Comparison of ENCODE assay signal across 8 cellular contexts in genomic region chr9:893843-894420, GRCh38. TPM values are rescaled to one million over a fixed set of nuclear protein-coding genes. Genes with fewer than 3 reads are reported as not detected.
DNase-seq lines count a peak whose midpoint lies in the region; ATAC-seq and TF ChIP-seq lines count a peak whose summit lies in the region.

No MANE protein-coding gene starts in this region.

- intact Hi-C loops in tibial artery (cut with DNase I; ENCODE audit: low total_unique reads), result loop anchor here (10.0 kb wide), 1 partner anchor 111 kb away; no protein-coding TSS in a partner anchor

- no peak overlapping the region for H3K4me3 Mint-ChIP-seq in neural progenitor cell

- TF ChIP-seq CTCF in fibroblast of lung (conservative IDR thresholded peaks at IDR 0.05 in 1 of 2, IDR thresholded peaks at IDR 0.05 in 1 of 2; ENCODE audit: low read depth in 1 of 2, low read length in 2 of 2), result peak; percentile 63 to 72
- TF ChIP-seq CTCF in neural progenitor cell (IDR thresholded peaks at IDR 0.05), result peak; percentile 93
- peak; percentile 55 to 59 for TF ChIP-seq CTCF in tibial artery (IDR thresholded peaks at IDR 0.05)

- DNase-seq in DMS114 treated with DMSO at 0.1 percent for 48 hours (lab: John Stamatoyannopoulos, UW; ENCODE audit: unreplicated experiment) (peak; percentile 67), NOMO-1 treated with DMSO at 0.1 percent for 48 hours (lab: John Stamatoyannopoulos, UW; ENCODE audit: unreplicated experiment) (peak; percentile 74), fibroblast of lung (ENCODE audit: low read depth in 2 of 2) (peak; percentile 30 to 52), neural progenitor cell (ENCODE audit: low spot score) (peak; percentile 76), tibial artery (peak in 1 of 2 donors; percentile 29)
- DNase-seq in activated CD8-positive, alpha-beta memory T cell treated with anti-CD3 and anti-CD28 coated beads, Interleukin-2, amount 50 U/mL, for 4 hours, result peak; percentile 18

- peak; percentile 100 for ATAC-seq in GM21360 (IDR thresholded peaks at IDR 0.05; ENCODE audit: unreplicated experiment)
- ATAC-seq in HG03565 (IDR thresholded peaks at IDR 0.05; ENCODE audit: unreplicated experiment), result peak; percentile 97

- H3K36me3 Mint-ChIP-seq in neural progenitor cell, result no peaks in the 10 kb centered on the region

- H3K27me3 Mint-ChIP-seq in neural progenitor cell (ENCODE audit: insufficient read depth, low read depth), result peaks cover 7% of the 10 kb centered on the region

- H3K9ac ChIP-seq in fibroblast of lung (ENCODE audit: insufficient read depth, low read length) (no peak overlapping the region), neural progenitor cell (no peak overlapping the region)

- H3K79me2 ChIP-seq in fibroblast of lung (ENCODE audit: control insufficient read depth, insufficient read depth, low read length) (no peaks in the 10 kb centered on the region), neural progenitor cell (ENCODE audit: low read depth) (no peaks in the 10 kb centered on the region)

- peaks cover 6% of the 10 kb centered on the region for H3K4me1 Mint-ChIP-seq in neural progenitor cell

- H3K27me3 ChIP-seq in fibroblast of lung (ENCODE audit: control insufficient read depth, insufficient read depth, low read length), result no peaks in the 10 kb centered on the region
- H3K27me3 ChIP-seq in neural progenitor cell, result peaks cover 9% of the 10 kb centered on the region
- peaks cover 0 to 12% of the 10 kb centered on the region in 2 donors for H3K27me3 ChIP-seq in tibial artery

- H3K4me3 ChIP-seq in fibroblast of lung (replicated peaks in 1 of 4; ENCODE audit: control extremely low read depth in 1 of 4, insufficient read depth in 1 of 4, low read depth in 3 of 4, low read length in 4 of 4) (no peak overlapping the region), neural progenitor cell (no peak overlapping the region), tibial artery (no peak overlapping the region)

- peaks cover 2% of the 10 kb centered on the region for H3K9me3 Mint-ChIP-seq in neural progenitor cell

- peaks cover 8% of the 10 kb centered on the region for H3F3A ChIP-seq in neural progenitor cell (ENCODE audit: low read depth)

- H3K36me3 ChIP-seq in fibroblast of lung (ENCODE audit: control insufficient read depth, insufficient read depth, low read length) (no peaks in the 10 kb centered on the region), neural progenitor cell (no peaks in the 10 kb centered on the region), tibial artery (no peaks in the 10 kb centered on the region)

- no peak overlapping the region for H3K4me2 ChIP-seq in fibroblast of lung (ENCODE audit: extremely low read depth, insufficient read depth, low read length)
- H3K4me2 ChIP-seq in neural progenitor cell, result no peak overlapping the region

- H2AFZ ChIP-seq in fibroblast of lung (ENCODE audit: low read length) (no peak overlapping the region), neural progenitor cell (replicated peaks) (peak overlapping the region; percentile 70)

- H4K20me1 ChIP-seq in fibroblast of lung (ENCODE audit: control insufficient read depth, extremely low read depth, insufficient read depth, low read length) (no peaks in the 10 kb centered on the region), neural progenitor cell (ENCODE audit: low read depth) (no peaks in the 10 kb centered on the region)

- H3K27ac ChIP-seq in fibroblast of lung (ENCODE audit: insufficient read depth, low read length), result no peak overlapping the region
- no peak overlapping the region for H3K27ac ChIP-seq in neural progenitor cell
- H3K27ac ChIP-seq in tibial artery, result no peak overlapping the region

- H3K9me3 ChIP-seq in fibroblast of lung (ENCODE audit: control insufficient read depth, insufficient read depth, low read depth, low read length), result no peaks in the 10 kb centered on the region
- H3K9me3 ChIP-seq in neural progenitor cell (ENCODE audit: low read depth), result no peaks in the 10 kb centered on the region
- H3K9me3 ChIP-seq in tibial artery, result no peaks in the 10 kb centered on the region

- H3K27ac Mint-ChIP-seq in neural progenitor cell, result no peak overlapping the region

- no peaks in the 10 kb centered on the region for H3K4me1 ChIP-seq in fibroblast of lung (ENCODE audit: control insufficient read depth, extremely low read depth, insufficient read depth, low read length)
- H3K4me1 ChIP-seq in neural progenitor cell, result peaks cover 11% of the 10 kb centered on the region
- H3K4me1 ChIP-seq in tibial artery, result no peaks in the 10 kb centered on the region

RNA-seq across cellular contexts. Expression of gene DMRT1, which starts 52.4 kb away (rescaled TPM):
- not detected in 2 replicates for total RNA-seq in fibroblast of lung
- polyA plus RNA-seq in fibroblast of lung, result not detected in 2 replicates
- not detected in 2 replicates for polyA plus RNA-seq in fibroblast of lung (2012)
- not detected in 2 replicates for polyA minus RNA-seq in fibroblast of lung (ENCODE audit: low replicate concordance)
- 0.09 TPM in 1 of 2 replicates, not detected in the other for total RNA-seq in neural progenitor cell (ENCODE audit: low replicate concordance)
